Comparison of ENCODE assay signal across 32 cellular contexts in the genomic region with DNA sequence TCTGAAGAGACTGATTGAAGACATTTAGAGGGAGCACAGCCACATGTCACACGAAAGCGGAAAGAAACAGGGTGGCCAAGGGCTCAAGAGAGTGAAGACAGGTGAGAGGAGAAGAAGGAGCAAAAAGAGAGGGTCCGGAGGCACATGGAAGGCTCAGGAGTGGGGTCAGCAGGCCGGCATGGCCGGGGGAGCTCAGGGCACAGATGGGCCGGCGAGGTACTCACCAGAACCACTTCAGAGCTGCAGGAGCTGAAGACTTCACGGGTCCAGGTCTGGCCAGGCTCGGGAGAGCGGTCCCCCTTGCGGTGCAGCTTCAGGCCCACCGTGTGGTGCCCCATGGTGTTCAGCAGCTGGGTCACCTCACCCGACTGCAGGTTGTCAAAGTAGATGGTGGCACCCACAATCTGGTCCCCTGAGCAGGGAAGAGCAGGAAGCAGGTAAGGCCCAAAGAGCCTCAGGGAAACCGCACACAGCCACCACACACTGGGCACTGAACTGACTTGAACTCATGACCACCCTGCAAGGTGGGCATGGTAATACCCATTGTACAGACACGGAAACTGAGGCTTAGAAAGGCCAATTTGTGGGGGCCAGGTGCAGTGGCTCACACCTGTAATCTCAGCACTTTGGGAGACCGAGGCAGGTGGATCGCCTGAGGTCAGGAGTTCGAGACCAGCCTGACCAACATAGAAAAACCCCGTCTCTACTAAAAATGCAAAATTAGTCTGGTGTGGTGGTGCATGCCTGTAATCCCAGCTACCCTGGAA. TPM values are rescaled to one million over a fixed set of nuclear protein-coding genes. Genes with fewer than 3 reads are reported as not detected.
DNase-seq lines count a peak whose midpoint lies in the region; ATAC-seq and TF ChIP-seq lines count a peak whose summit lies in the region.
"Had no signal": no experiment of that assay in that cellular context is flagged by ENCODE, and none has a peak within 500 bp of the region (broad histone marks: within the 10 kb centered on the region; RNA-seq: fewer than 3 reads in every experiment).

No MANE protein-coding gene starts in this region.

- DNase-seq in left ventricle myocardium inferior: no peak
- DNase-seq in right atrium auricular region (ENCODE audit: low spot score): no peak
- no peak for DNase-seq in T-helper 17 cell
- DNase-seq in immature natural killer cell: no peak
- DNase-seq in hypothalamus (lab: John Stamatoyannopoulos, UW): no peak
- DNase-seq in islet precursor cell: no peak
- no peak for DNase-seq in endodermal cell
- DNase-seq: ACHN; activated B cell treated with CpG ODN at 0.5 μM for 24 hours; activated CD4-positive, alpha-beta T cell treated with anti-CD3 and anti-CD28 coated beads, Interleukin-2, amount 50 U/mL, for 48 hours; activated naive CD4-positive, alpha-beta T cell treated with anti-CD3 and anti-CD28 coated beads, Interleukin-2, amount 50 U/mL, for 16 hours; amniotic stem cell; cerebellar nuclear complex; EL; HCEC 1CT; left cardiac atrium; MV-4-11; NCI-H1436 treated with DMSO at 0.1 percent for 48 hours; NCI-H2107; NCI-H446; SJCRH30; stimulated activated CD8-positive, alpha-beta memory T cell treated with anti-CD3 and anti-CD28 coated beads, Interleukin-4, amount 100 ng/mL, for 48 hours; stomach; thyroid gland had no signal

- no peak overlapping the region for H3K9ac ChIP-seq in endodermal cell (ENCODE audit: extremely low read depth, low read length, poor library complexity, severe bottlenecking)

- H3K27me3 ChIP-seq in left ventricle myocardium inferior (ENCODE audit: low read depth) (no peaks in the 10 kb centered on the region), right atrium auricular region (no peaks in the 10 kb centered on the region), endodermal cell (ENCODE audit: control insufficient read depth, insufficient read depth, low read length, poor library complexity, severe bottlenecking) (no peaks in the 10 kb centered on the region)
- H3K27me3 ChIP-seq: hepatocyte, right lobe of liver, SJCRH30, stomach, thyroid gland, vagina had no signal

- intact Hi-C loops in left ventricle myocardium inferior (cut with micrococcal nuclease): no loop called here

- H3K4me3 ChIP-seq in left ventricle myocardium inferior (no peak overlapping the region), right atrium auricular region (no peak overlapping the region), endodermal cell (ENCODE audit: low read length) (no peak overlapping the region)
- H3K4me3 ChIP-seq: hepatocyte, right lobe of liver, SJCRH30, stomach, thyroid gland, vagina had no signal

- peak overlapping the region; percentile 100 for H3K27ac Mint-ChIP-seq in T-helper 17 cell
- peak overlapping the region in 4 of 6 donors; percentile 2 to 74 (median 70) for H3K27ac Mint-ChIP-seq in immature natural killer cell
- H3K27ac Mint-ChIP-seq in endodermal cell: no peak overlapping the region
- H3K27ac Mint-ChIP-seq: activated T-helper 1 cell treated with anti-CD3 and anti-CD28 coated beads, Interleukin-12 subunit alpha, Interleukin-12 subunit beta, Interleukin-2, Interleukin-4 antibody, amounts not matched to agents 30 ng/mL and 10 ng/mL and 1 ng/mL, durations not matched to agents 14 hours and 24 hours and 36 hours; B cell had no signal

- 95% methylated on average over 10 to 19 of the region's 19 CpGs for WGBS in endodermal cell (ENCODE audit: insufficient coverage in 1 of 2, insufficient read length in 1 of 2), 2 experiments

- H3K9me3 Mint-ChIP-seq in immature natural killer cell (no peaks in the 10 kb centered on the region), endodermal cell (no peaks in the 10 kb centered on the region)
- H3K9me3 Mint-ChIP-seq: activated B cell treated with CpG ODN at 0.5 μM for 24 hours; activated T-helper 1 cell treated with anti-CD3 and anti-CD28 coated beads, Interleukin-12 subunit alpha, Interleukin-12 subunit beta, Interleukin-2, Interleukin-4 antibody, amounts not matched to agents 30 ng/mL and 10 ng/mL and 1 ng/mL, durations not matched to agents 14 hours and 24 hours and 36 hours had no signal

- H3K9me3 ChIP-seq in left ventricle myocardium inferior (replicated peaks) (no peaks in the 10 kb centered on the region), right atrium auricular region (no peaks in the 10 kb centered on the region), T-helper 17 cell (ENCODE audit: control insufficient read depth, low read length, poor library complexity, severe bottlenecking) (no peaks in the 10 kb centered on the region), endodermal cell (ENCODE audit: control insufficient read depth, low read length) (peaks cover 29% of the 10 kb centered on the region)
- H3K9me3 ChIP-seq: right lobe of liver, SJCRH30, stomach, thyroid gland, vagina had no signal

- TF ChIP-seq CTCF in left ventricle myocardium inferior (IDR thresholded peaks at IDR 0.05; ENCODE audit: borderline replicate concordance) (no peak), right atrium auricular region (IDR thresholded peaks at IDR 0.05) (no peak), endodermal cell (conservative IDR thresholded peaks at IDR 0.05) (no peak)

- H3K4me1 ChIP-seq in left ventricle myocardium inferior (peaks cover 59% of the 10 kb centered on the region), right atrium auricular region (peaks cover 0 to 43% of the 10 kb centered on the region in 2 donors), endodermal cell (ENCODE audit: control insufficient read depth, insufficient read depth, low read length) (no peaks in the 10 kb centered on the region)

- no peak for ATAC-seq in T-helper 17 cell
- no peak for ATAC-seq in HG03521 (IDR thresholded peaks at IDR 0.05; ENCODE audit: unreplicated experiment)
- ATAC-seq: left cardiac atrium, right lobe of liver had no signal

- no peaks in the 10 kb centered on the region for H3K27me3 Mint-ChIP-seq in T-helper 17 cell
- peaks cover 3 to 6% (median 3%) of the 10 kb centered on the region in 3 donors for H3K27me3 Mint-ChIP-seq in immature natural killer cell (ENCODE audit: low read depth in 3 of 3)
- no peaks in the 10 kb centered on the region for H3K27me3 Mint-ChIP-seq in endodermal cell (ENCODE audit: insufficient read depth)
- H3K27me3 Mint-ChIP-seq: activated B cell treated with CpG ODN at 0.5 μM for 24 hours, B cell had no signal

- peaks cover 69% of the 10 kb centered on the region for H3K4me1 Mint-ChIP-seq in T-helper 17 cell
- peaks cover 41 to 69% of the 10 kb centered on the region in 2 donors for H3K4me1 Mint-ChIP-seq in immature natural killer cell
- peaks cover 11% of the 10 kb centered on the region for H3K4me1 Mint-ChIP-seq in endodermal cell
- H3K4me1 Mint-ChIP-seq: neural crest cell had no signal

- H3K36me3 Mint-ChIP-seq in T-helper 17 cell (ENCODE audit: low read depth) (peaks cover 11% of the 10 kb centered on the region), immature natural killer cell (peaks cover 3 to 41% (median 22%) of the 10 kb centered on the region in 3 donors), endodermal cell (ENCODE audit: low read depth) (peaks cover 69% of the 10 kb centered on the region)

- H3K27ac ChIP-seq in left ventricle myocardium inferior (replicated peaks): peak overlapping the region; percentile 100
- H3K27ac ChIP-seq in right atrium auricular region: no peak overlapping the region
- no peak overlapping the region for H3K27ac ChIP-seq in endodermal cell (ENCODE audit: low read depth, low read length)
- H3K27ac ChIP-seq: hepatocyte, right lobe of liver, SJCRH30, thyroid gland, vagina had no signal

- H3K4me3 Mint-ChIP-seq in T-helper 17 cell (peak overlapping the region; percentile 85), immature natural killer cell (no peak overlapping the region), endodermal cell (no peak overlapping the region)
- H3K4me3 Mint-ChIP-seq: activated B cell treated with CpG ODN at 0.5 μM for 24 hours; activated T-helper 1 cell treated with anti-CD3 and anti-CD28 coated beads, Interleukin-12 subunit alpha, Interleukin-12 subunit beta, Interleukin-2, Interleukin-4 antibody, amounts not matched to agents 30 ng/mL and 10 ng/mL and 1 ng/mL, durations not matched to agents 14 hours and 24 hours and 36 hours; B cell; brain; neural crest cell had no signal

- H3K36me3 ChIP-seq in left ventricle myocardium inferior (peaks cover 63% of the 10 kb centered on the region), right atrium auricular region (peaks cover 67% of the 10 kb centered on the region), endodermal cell (ENCODE audit: control insufficient read depth, insufficient read depth, low read length) (peaks cover 77% of the 10 kb centered on the region)

RNA-seq across cellular contexts. Expression of gene AHNAK, which starts 11.6 kb away (rescaled TPM):
- total RNA-seq in left ventricle myocardium inferior: 290 TPM
- 100 to 1,000 TPM; 270 to 441 TPM for total RNA-seq in right atrium auricular region
- total RNA-seq in T-helper 17 cell: 100 to 1,000 TPM; 692 to 863 TPM
- polyA plus RNA-seq in immature natural killer cell: 100 to 1,000 TPM in 1 of 3 donors, 10 to 100 TPM in 2; 45.0 to 217 (median 57.2) TPM
- 100 to 1,000 TPM; 109 to 165 TPM for total RNA-seq in endodermal cell
- polyA plus RNA-seq in endodermal cell (2013, experiment 1 of 2): 18.4 TPM
- 24.8 TPM for polyA plus RNA-seq in endodermal cell (2013, experiment 2 of 2)

RNA-seq across cellular contexts. Expression of gene EEF1G, which starts 38.7 kb away (rescaled TPM):
- 958 TPM for total RNA-seq in left ventricle myocardium inferior
- 1,000 to 10,000 TPM in 1 of 2 donors, 100 to 1,000 TPM in 1; 707 to 1,175 TPM for total RNA-seq in right atrium auricular region
- total RNA-seq in T-helper 17 cell: 1,000 to 10,000 TPM; 1,954 to 1,984 TPM
- 100 to 1,000 TPM; 628 to 849 (median 821) TPM for polyA plus RNA-seq in immature natural killer cell
- 1,000 to 10,000 TPM; 1,705 to 1,818 TPM for total RNA-seq in endodermal cell
- polyA plus RNA-seq in endodermal cell (2013, experiment 1 of 2): 2,069 TPM
- polyA plus RNA-seq in endodermal cell (2013, experiment 2 of 2): 1,897 TPM

RNA-seq across cellular contexts. Expression of gene TUT1, which starts 56.4 kb away (rescaled TPM):
- 12.5 TPM for total RNA-seq in left ventricle myocardium inferior
- 1 to 10 TPM; 5.4 to 5.7 TPM for total RNA-seq in right atrium auricular region
- total RNA-seq in T-helper 17 cell: 10 to 100 TPM; 20.9 to 23.2 TPM
- polyA plus RNA-seq in immature natural killer cell: 10 to 100 TPM in 2 of 3 donors, 1 to 10 TPM in 1; 7.3 to 16.2 (median 12.5) TPM
- total RNA-seq in endodermal cell: 10 to 100 TPM; 16.0 to 33.5 TPM
- 22.9 TPM for polyA plus RNA-seq in endodermal cell (2013, experiment 1 of 2)
- 19.0 TPM for polyA plus RNA-seq in endodermal cell (2013, experiment 2 of 2)
